Comparison of ENCODE assay signal across 8 cellular contexts in the genomic region with DNA sequence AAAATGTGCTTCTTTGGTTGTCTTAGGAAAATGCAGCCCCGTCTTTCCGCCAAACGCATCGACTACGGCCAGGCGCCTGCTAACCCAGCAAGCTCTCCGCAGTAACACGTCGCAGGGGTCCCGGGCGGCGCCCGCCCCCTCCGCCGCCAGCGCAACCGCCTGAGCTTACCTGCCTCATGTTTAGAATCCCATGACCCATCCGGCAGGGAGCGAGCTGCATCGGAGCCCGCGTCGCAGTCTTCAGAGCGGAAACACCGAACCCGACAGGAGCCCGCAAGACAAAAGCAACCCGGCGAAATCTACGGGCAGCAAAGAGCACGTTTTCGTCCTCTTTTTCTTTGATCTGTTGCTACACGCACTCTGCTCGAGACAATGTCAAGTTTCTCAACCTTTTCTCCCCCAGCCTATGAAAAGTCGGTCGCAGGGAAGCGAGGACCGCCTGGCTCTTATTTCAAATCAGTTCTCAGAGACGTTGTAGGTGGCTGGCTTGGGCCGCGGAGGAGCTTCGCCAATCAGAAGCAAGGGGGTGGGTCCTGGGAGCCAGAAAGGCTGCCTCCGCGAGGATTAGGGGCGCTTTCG. TPM values are rescaled to one million over a fixed set of nuclear protein-coding genes. Genes with fewer than 3 reads are reported as not detected.
DNase-seq lines count a peak whose midpoint lies in the region; ATAC-seq and TF ChIP-seq lines count a peak whose summit lies in the region.

A gene with protein sequence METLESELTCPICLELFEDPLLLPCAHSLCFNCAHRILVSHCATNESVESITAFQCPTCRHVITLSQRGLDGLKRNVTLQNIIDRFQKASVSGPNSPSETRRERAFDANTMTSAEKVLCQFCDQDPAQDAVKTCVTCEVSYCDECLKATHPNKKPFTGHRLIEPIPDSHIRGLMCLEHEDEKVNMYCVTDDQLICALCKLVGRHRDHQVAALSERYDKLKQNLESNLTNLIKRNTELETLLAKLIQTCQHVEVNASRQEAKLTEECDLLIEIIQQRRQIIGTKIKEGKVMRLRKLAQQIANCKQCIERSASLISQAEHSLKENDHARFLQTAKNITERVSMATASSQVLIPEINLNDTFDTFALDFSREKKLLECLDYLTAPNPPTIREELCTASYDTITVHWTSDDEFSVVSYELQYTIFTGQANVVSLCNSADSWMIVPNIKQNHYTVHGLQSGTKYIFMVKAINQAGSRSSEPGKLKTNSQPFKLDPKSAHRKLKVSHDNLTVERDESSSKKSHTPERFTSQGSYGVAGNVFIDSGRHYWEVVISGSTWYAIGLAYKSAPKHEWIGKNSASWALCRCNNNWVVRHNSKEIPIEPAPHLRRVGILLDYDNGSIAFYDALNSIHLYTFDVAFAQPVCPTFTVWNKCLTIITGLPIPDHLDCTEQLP (minus strand): TSS at position 465 of the 579 bp plus-strand sequence. CDS start 53,038 bp downstream, outside the sequence.

- CTCF ChIA-PET in Caco-2 (lab: Charles Lee) (interaction anchor here (0.5 to 1.0 kb wide), 2 partner anchors 79 to 480 kb away, joined by 4 read pairs; no protein-coding TSS in a partner anchor), PC-9 (lab: Charles Lee) (interaction anchor here (0.5 kb wide), 1 partner anchor 12 kb away, joined by 11 read pairs; no protein-coding TSS in a partner anchor)

- intact Hi-C loops in Caco-2 (cut with micrococcal nuclease; ENCODE audit: unreplicated experiment) (loop anchor here (2.0 kb wide), 1 partner anchor 17 kb away; no protein-coding TSS in a partner anchor), PC-9 (cut with micrococcal nuclease; ENCODE audit: unreplicated experiment) (loop anchor here (1.0 kb wide), 1 partner anchor 14 kb away; no protein-coding TSS in a partner anchor)
- intact Hi-C loops in dendritic cell treated with granulocyte-macrophage colony-stimulating factor and Interleukin-4, amounts not matched to agents 40 ng/mL and 50 ng/mL, for 4 days (cut with micrococcal nuclease) = no loop called here

- peaks cover 18% of the 10 kb centered on the region for H3K4me1 Mint-ChIP-seq in Caco-2 (ENCODE audit: low read depth, unreplicated experiment)
- H3K4me1 Mint-ChIP-seq in dendritic cell treated with granulocyte-macrophage colony-stimulating factor and Interleukin-4, amounts not matched to agents 40 ng/mL and 50 ng/mL, for 4 days (ENCODE audit: low read depth) = peaks cover 11% of the 10 kb centered on the region
- H3K4me1 Mint-ChIP-seq in stimulated activated naive B cell treated with anti-CD40 and anti-IgM and Interleukin-4, amounts not matched to agents 10 μg/mL and 1 μg/mL and 100 μg/mL, for 72 hours = peaks cover 9 to 17% of the 10 kb centered on the region in 2 donors

- no peaks in the 10 kb centered on the region for H3K9me3 Mint-ChIP-seq in Caco-2 (ENCODE audit: unreplicated experiment)
- H3K9me3 Mint-ChIP-seq in dendritic cell treated with granulocyte-macrophage colony-stimulating factor and Interleukin-4, amounts not matched to agents 40 ng/mL and 50 ng/mL, for 4 days = no peaks in the 10 kb centered on the region
- no peaks in the 10 kb centered on the region for H3K9me3 Mint-ChIP-seq in stimulated activated naive B cell treated with anti-CD40 and anti-IgM and Interleukin-4, amounts not matched to agents 10 μg/mL and 1 μg/mL and 100 μg/mL, for 72 hours

- peaks cover 47% of the 10 kb centered on the region for H3K79me2 ChIP-seq in PC-9 (ENCODE audit: low read depth)

- peak within 1 kb of the TSS; percentile 96 for H3K4me2 ChIP-seq in PC-9

- peak within 1 kb of the TSS; percentile 48 for H3K4me3 ChIP-seq in Caco-2 (ENCODE audit: low read depth, low read length)
- H3K4me3 ChIP-seq in PC-9 = peak within 1 kb of the TSS; percentile 63

- H3K36me3 Mint-ChIP-seq in Caco-2 (ENCODE audit: insufficient read depth, unreplicated experiment) = peaks cover 17% of the 10 kb centered on the region
- H3K36me3 Mint-ChIP-seq in dendritic cell treated with granulocyte-macrophage colony-stimulating factor and Interleukin-4, amounts not matched to agents 40 ng/mL and 50 ng/mL, for 4 days (ENCODE audit: low read depth) = no peaks in the 10 kb centered on the region
- H3K36me3 Mint-ChIP-seq in stimulated activated naive B cell treated with anti-CD40 and anti-IgM and Interleukin-4, amounts not matched to agents 10 μg/mL and 1 μg/mL and 100 μg/mL, for 72 hours = no peaks in the 10 kb centered on the region

- no peaks in the 10 kb centered on the region for H3K27me3 Mint-ChIP-seq in Caco-2 (ENCODE audit: insufficient read depth, unreplicated experiment)
- H3K27me3 Mint-ChIP-seq in dendritic cell treated with granulocyte-macrophage colony-stimulating factor and Interleukin-4, amounts not matched to agents 40 ng/mL and 50 ng/mL, for 4 days = peaks cover 57% of the 10 kb centered on the region
- peaks cover 28 to 34% of the 10 kb centered on the region in 2 donors for H3K27me3 Mint-ChIP-seq in stimulated activated naive B cell treated with anti-CD40 and anti-IgM and Interleukin-4, amounts not matched to agents 10 μg/mL and 1 μg/mL and 100 μg/mL, for 72 hours

- peak within 1 kb of the TSS; percentile 86 for H3K27ac Mint-ChIP-seq in Caco-2 (ENCODE audit: unreplicated experiment)
- H3K27ac Mint-ChIP-seq in dendritic cell treated with granulocyte-macrophage colony-stimulating factor and Interleukin-4, amounts not matched to agents 40 ng/mL and 50 ng/mL, for 4 days = no peak within 1 kb of the TSS
- H3K27ac Mint-ChIP-seq in stimulated activated naive B cell treated with anti-CD40 and anti-IgM and Interleukin-4, amounts not matched to agents 10 μg/mL and 1 μg/mL and 100 μg/mL, for 72 hours = peak within 1 kb of the TSS; percentile 31

- H2AFZ ChIP-seq in PC-9 = peak within 1 kb of the TSS; percentile 68

- H3K4me1 ChIP-seq in Caco-2 (0 out of 2 replicates have a peak, but pooled peaks cover 21% of the 10 kb centered on the region), PC-9 (replicated peaks; ENCODE audit: insufficient read depth) (peaks cover 36% of the 10 kb centered on the region)

- BruUV-seq in Caco-2 (replicated peaks; lab: Mats Ljungman, UMichigan) (TSS peak; percentile 56), PC-9 (replicated peaks; lab: Mats Ljungman, UMichigan) (no TSS peak)

- peak within 1 kb of the TSS; percentile 95 for H3K4me3 Mint-ChIP-seq in Caco-2 (ENCODE audit: unreplicated experiment)
- H3K4me3 Mint-ChIP-seq in dendritic cell treated with granulocyte-macrophage colony-stimulating factor and Interleukin-4, amounts not matched to agents 40 ng/mL and 50 ng/mL, for 4 days = peak within 1 kb of the TSS; percentile 75
- H3K4me3 Mint-ChIP-seq in stimulated activated naive B cell treated with anti-CD40 and anti-IgM and Interleukin-4, amounts not matched to agents 10 μg/mL and 1 μg/mL and 100 μg/mL, for 72 hours = peak within 1 kb of the TSS; percentile 77 to 85

- H3K9me3 ChIP-seq in Caco-2 (no peaks in the 10 kb centered on the region), PC-9 (ENCODE audit: insufficient read depth, low read depth) (no peaks in the 10 kb centered on the region)

- no peak for TF ChIP-seq CTCF in Caco-2 (IDR thresholded peaks at IDR 0.05; ENCODE audit: insufficient read depth in 1 of 2, low read depth in 1 of 2, low read length in 1 of 2, severe bottlenecking in 1 of 2, unreplicated experiment in 1 of 2)
- no peak for TF ChIP-seq CTCF in PC-9 (conservative IDR thresholded peaks at IDR 0.05)

- no peaks in the 10 kb centered on the region for H3K9me2 ChIP-seq in PC-9 (ENCODE audit: insufficient read depth)

- H3K27me3 ChIP-seq in Caco-2 (replicated peaks; ENCODE audit: control insufficient read depth, insufficient read depth, low read length) (no peaks in the 10 kb centered on the region), PC-9 (ENCODE audit: insufficient read depth, low read depth) (no peaks in the 10 kb centered on the region)

- H3K36me3 ChIP-seq in Caco-2 (ENCODE audit: control insufficient read depth, insufficient read depth, low read length) (no peaks in the 10 kb centered on the region), PC-9 (ENCODE audit: low read depth) (no peaks in the 10 kb centered on the region)

- peak within 1 kb of the TSS; percentile 91 for H3K27ac ChIP-seq in PC-9

- ATAC-seq in HG03342 (IDR thresholded peaks at IDR 0.05; ENCODE audit: unreplicated experiment) (peak; percentile 20), left lobe of liver (peak; percentile 90), GM19328 (IDR thresholded peaks at IDR 0.05; ENCODE audit: unreplicated experiment) (no peak)
- ATAC-seq in stimulated activated naive B cell treated with anti-CD40 and anti-IgM and Interleukin-4, amounts not matched to agents 10 μg/mL and 1 μg/mL and 100 μg/mL, for 72 hours (replicated peaks) = peak; percentile 52 to 55

- DNase-seq in Caco-2 (peak; percentile 75 to 79), PC-9 (peak; percentile 71 to 75), left lobe of liver (ENCODE audit: low spot score) (peak; percentile 67), epidermal melanocyte (ENCODE audit: insufficient read length, low spot score) (no peak)
- DNase-seq in stimulated activated naive B cell treated with anti-CD40 and anti-IgM and Interleukin-4, amounts not matched to agents 10 μg/mL and 1 μg/mL and 100 μg/mL, for 72 hours = no peak

- peaks cover 34% of the 10 kb centered on the region for H3F3A ChIP-seq in PC-9 (ENCODE audit: insufficient read depth, low read depth)

- POLR2A ChIA-PET in Caco-2 (lab: Charles Lee) (interaction anchor here (0.6 to 1.1 kb wide), 4 partner anchors 10 to 1099 kb away, joined by 3 to 4 read pairs (median 4); no protein-coding TSS in a partner anchor), PC-9 (lab: Charles Lee; ENCODE audit: unreplicated experiment) (interaction anchor here (0.5 to 0.7 kb wide), 4 partner anchors 15 to 1130 kb away, joined by 3 to 7 read pairs (median 4); no protein-coding TSS in a partner anchor)

- H4K20me1 ChIP-seq in PC-9 (ENCODE audit: insufficient read depth) = no peaks in the 10 kb centered on the region

RNA-seq across cellular contexts. Expression of the gene that starts here (rescaled TPM):
- total RNA-seq in Caco-2 (2022) (54.0 and 61.3 TPM in 2 replicates), PC-9 (2021) (57.0 and 79.5 TPM in 2 replicates), left lobe of liver (2.4 TPM)

Comparison
In these comparisons a context has a peak if more than half of its experiments do, and no peak if none do; other contexts are left out.
1. RNA of the gene that starts here (total RNA-seq): 57.0 to 79.5 TPM in PC-9 and 54.0 to 61.3 TPM in Caco-2; 2.4 TPM in left lobe of liver (single experiment); every median in the first group is over 10 times any median in the second.
2. DNase-seq: peak in Caco-2 (2 of 2), PC-9 (2 of 2) and left lobe of liver (single experiment); none in stimulated activated naive B cell treated with anti-CD40 and anti-IgM and Interleukin-4, amounts not matched to agents 10 μg/mL and 1 μg/mL and 100 μg/mL, for 72 hours (single experiment) and epidermal melanocyte (single experiment).
3. Peak in every context shown above with its lines, with median percentiles within 50 percentile points of each other: H3K4me3 Mint-ChIP-seq.